ENCODE assay signal across 1 cellular context in the genomic region with DNA sequence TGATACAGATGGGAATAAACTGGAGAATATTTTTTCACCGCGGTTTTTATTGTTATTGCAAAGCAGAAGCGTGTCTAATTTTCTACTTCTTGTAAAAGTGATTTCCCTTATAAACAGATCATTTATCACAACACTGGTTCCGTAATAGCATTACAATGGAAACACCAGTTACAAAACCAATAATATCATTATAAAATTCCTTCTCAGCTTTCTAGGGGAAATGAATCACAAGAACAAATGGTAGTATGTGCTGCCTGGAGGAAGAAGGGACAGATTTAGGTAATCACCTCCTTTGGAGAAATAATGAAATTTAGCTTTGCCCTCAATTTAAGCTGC.
TF ChIP-seq lines count a peak whose summit lies in the region.

No MANE protein-coding gene starts in this region.

TF ChIP-seq in HCT116, 20 proteins besides CTCF, POLR2A, EP300 and RAD21 (continued from another document):
- TF ChIP-seq, protein P1, sequence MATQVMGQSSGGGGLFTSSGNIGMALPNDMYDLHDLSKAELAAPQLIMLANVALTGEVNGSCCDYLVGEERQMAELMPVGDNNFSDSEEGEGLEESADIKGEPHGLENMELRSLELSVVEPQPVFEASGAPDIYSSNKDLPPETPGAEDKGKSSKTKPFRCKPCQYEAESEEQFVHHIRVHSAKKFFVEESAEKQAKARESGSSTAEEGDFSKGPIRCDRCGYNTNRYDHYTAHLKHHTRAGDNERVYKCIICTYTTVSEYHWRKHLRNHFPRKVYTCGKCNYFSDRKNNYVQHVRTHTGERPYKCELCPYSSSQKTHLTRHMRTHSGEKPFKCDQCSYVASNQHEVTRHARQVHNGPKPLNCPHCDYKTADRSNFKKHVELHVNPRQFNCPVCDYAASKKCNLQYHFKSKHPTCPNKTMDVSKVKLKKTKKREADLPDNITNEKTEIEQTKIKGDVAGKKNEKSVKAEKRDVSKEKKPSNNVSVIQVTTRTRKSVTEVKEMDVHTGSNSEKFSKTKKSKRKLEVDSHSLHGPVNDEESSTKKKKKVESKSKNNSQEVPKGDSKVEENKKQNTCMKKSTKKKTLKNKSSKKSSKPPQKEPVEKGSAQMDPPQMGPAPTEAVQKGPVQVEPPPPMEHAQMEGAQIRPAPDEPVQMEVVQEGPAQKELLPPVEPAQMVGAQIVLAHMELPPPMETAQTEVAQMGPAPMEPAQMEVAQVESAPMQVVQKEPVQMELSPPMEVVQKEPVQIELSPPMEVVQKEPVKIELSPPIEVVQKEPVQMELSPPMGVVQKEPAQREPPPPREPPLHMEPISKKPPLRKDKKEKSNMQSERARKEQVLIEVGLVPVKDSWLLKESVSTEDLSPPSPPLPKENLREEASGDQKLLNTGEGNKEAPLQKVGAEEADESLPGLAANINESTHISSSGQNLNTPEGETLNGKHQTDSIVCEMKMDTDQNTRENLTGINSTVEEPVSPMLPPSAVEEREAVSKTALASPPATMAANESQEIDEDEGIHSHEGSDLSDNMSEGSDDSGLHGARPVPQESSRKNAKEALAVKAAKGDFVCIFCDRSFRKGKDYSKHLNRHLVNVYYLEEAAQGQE (IDR thresholded peaks at IDR 0.05; ENCODE audit: low read depth), result no peak
- no peak for TF ChIP-seq ELF1 (IDR thresholded peaks at IDR 0.05; ENCODE audit: borderline replicate concordance, low read depth)
- no peak for TF ChIP-seq EGR1 (IDR thresholded peaks at IDR 0.05; ENCODE audit: low read depth)
- TF ChIP-seq CEBPB (IDR thresholded peaks at IDR 0.05; ENCODE audit: low read depth), result no peak
- TF ChIP-seq SRF (IDR thresholded peaks at IDR 0.05; ENCODE audit: low read depth), result no peak
- TF ChIP-seq, protein P2, sequence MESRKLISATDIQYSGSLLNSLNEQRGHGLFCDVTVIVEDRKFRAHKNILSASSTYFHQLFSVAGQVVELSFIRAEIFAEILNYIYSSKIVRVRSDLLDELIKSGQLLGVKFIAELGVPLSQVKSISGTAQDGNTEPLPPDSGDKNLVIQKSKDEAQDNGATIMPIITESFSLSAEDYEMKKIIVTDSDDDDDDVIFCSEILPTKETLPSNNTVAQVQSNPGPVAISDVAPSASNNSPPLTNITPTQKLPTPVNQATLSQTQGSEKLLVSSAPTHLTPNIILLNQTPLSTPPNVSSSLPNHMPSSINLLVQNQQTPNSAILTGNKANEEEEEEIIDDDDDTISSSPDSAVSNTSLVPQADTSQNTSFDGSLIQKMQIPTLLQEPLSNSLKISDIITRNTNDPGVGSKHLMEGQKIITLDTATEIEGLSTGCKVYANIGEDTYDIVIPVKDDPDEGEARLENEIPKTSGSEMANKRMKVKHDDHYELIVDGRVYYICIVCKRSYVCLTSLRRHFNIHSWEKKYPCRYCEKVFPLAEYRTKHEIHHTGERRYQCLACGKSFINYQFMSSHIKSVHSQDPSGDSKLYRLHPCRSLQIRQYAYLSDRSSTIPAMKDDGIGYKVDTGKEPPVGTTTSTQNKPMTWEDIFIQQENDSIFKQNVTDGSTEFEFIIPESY (IDR thresholded peaks at IDR 0.05; ENCODE audit: extremely low read depth, insufficient replicate concordance, low read length), result no peak
- TF ChIP-seq FOSL1 (IDR thresholded peaks at IDR 0.05; ENCODE audit: low read depth), result no peak
- TF ChIP-seq ZFX (IDR thresholded peaks at IDR 0.05), result no peak
- TF ChIP-seq, protein P3, sequence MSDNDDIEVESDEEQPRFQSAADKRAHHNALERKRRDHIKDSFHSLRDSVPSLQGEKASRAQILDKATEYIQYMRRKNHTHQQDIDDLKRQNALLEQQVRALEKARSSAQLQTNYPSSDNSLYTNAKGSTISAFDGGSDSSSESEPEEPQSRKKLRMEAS (IDR thresholded peaks at IDR 0.05), result no peak
